In genomic region chr3:136818851-136819783, GRCh38 we compare ENCODE assay signal across 8 cellular contexts. TPM values are rescaled to one million over a fixed set of nuclear protein-coding genes. Genes with fewer than 3 reads are reported as not detected.
DNase-seq lines count a peak whose midpoint lies in the region; ATAC-seq, FAIRE-seq and TF ChIP-seq lines count a peak whose summit lies in the region.

Gene SLC35G2, plus strand, starts transcription at chr3:136819126. Its CDS starts 35,335 bp downstream, at chr3:136854461.

- no peak for TF ChIP-seq EP300 in H1 (IDR thresholded peaks at IDR 0.05; ENCODE audit: borderline replicate concordance in 1 of 2, low read depth in 2 of 2, low read length in 2 of 2)

- H3K4ac ChIP-seq in H1 (replicated peaks; ENCODE audit: insufficient read length, low read depth, low read length), result no peak within 1 kb of the TSS

- 0 out of 2 replicates have a peak, but pooled peaks cover 4% of the 10 kb centered on the region for H3F3A ChIP-seq in GM23338 (replicated peaks; ENCODE audit: low read depth)

- H3K4me1 ChIP-seq in BLaER1 (no peaks in the 10 kb centered on the region), GM23338 (ENCODE audit: insufficient read depth) (peaks cover 7% of the 10 kb centered on the region), H1 (replicated peaks in 1 of 4; ENCODE audit: control insufficient read depth in 3 of 4, insufficient read depth in 4 of 4, low read length in 3 of 4) (peaks cover 0 to 9% (median 4%) of the 10 kb centered on the region in 4 experiments; a peak in 4 of 7 replicates)

- H3K9ac ChIP-seq in BLaER1 (no peak within 1 kb of the TSS), H1 (replicated peaks in 1 of 4; ENCODE audit: extremely low read depth in 1 of 4, low read depth in 3 of 4, low read length in 3 of 4) (peak within 1 kb of the TSS in 3 of 4 experiments; percentile 38 to 49 (median 41); a peak in 6 of 7 replicates)

- no peak within 1 kb of the TSS for H4K91ac ChIP-seq in H1 (replicated peaks; ENCODE audit: insufficient read length, low read length)

- FAIRE-seq in H1 (lab: Jason Lieb, UNC), result no peak

- no peak within 1 kb of the TSS for H3K14ac ChIP-seq in H1 (ENCODE audit: insufficient read length)

- H3K27me3 Mint-ChIP-seq in GM23338 (ENCODE audit: insufficient read depth, low read depth, poor library complexity), result peaks cover 29% of the 10 kb centered on the region
- H3K27me3 Mint-ChIP-seq in activated CD8-positive, alpha-beta T cell treated with anti-CD3 and anti-CD28 coated beads, Interleukin-2, amount 10 ng/mL, durations not matched to agents 7 days and 5 days (ENCODE audit: low read depth), result peaks cover 52% of the 10 kb centered on the region

- H4K5ac ChIP-seq in H1 (ENCODE audit: insufficient read length, low read depth, low read length), result no peak within 1 kb of the TSS

- H3K4me3 Mint-ChIP-seq in GM23338, result peak within 1 kb of the TSS; percentile 89
- H3K4me3 Mint-ChIP-seq in activated CD8-positive, alpha-beta T cell treated with anti-CD3 and anti-CD28 coated beads, Interleukin-2, amount 10 ng/mL, durations not matched to agents 7 days and 5 days, result peak within 1 kb of the TSS; percentile 73

- H3K56ac ChIP-seq in H1 (replicated peaks; ENCODE audit: insufficient read length, low read depth, low read length), result peak within 1 kb of the TSS; percentile 46

- H3K23me2 ChIP-seq in H1 (ENCODE audit: low read depth, low read length), result peaks cover 11% of the 10 kb centered on the region

- H3K4me3 ChIP-seq in BLaER1 (peak within 1 kb of the TSS; percentile 54), GM23338 (peak within 1 kb of the TSS; percentile 90), H1 (ENCODE audit: extremely low read depth in 1 of 4, insufficient read depth in 2 of 4, low read depth in 3 of 4, low read length in 4 of 4) (peak within 1 kb of the TSS; percentile 52 to 66 (median 58))

- H2BK120ac ChIP-seq in H1 (replicated peaks; ENCODE audit: low read depth, low read length), result no peak within 1 kb of the TSS

- H2AFZ ChIP-seq in GM23338, result peak within 1 kb of the TSS; percentile 99
- H2AFZ ChIP-seq in H1 (ENCODE audit: low read length), result peak within 1 kb of the TSS; percentile 86

- peak within 1 kb of the TSS; percentile 62; the same call in 1 of the 2 replicates for H4K8ac ChIP-seq in H1 (ENCODE audit: extremely low read depth, insufficient read depth, low read length)

- H3K4me2 ChIP-seq in BLaER1, result peak within 1 kb of the TSS; percentile 45
- H3K4me2 ChIP-seq in GM23338, result peak within 1 kb of the TSS; percentile 86
- H3K4me2 ChIP-seq in H1 (ENCODE audit: insufficient read depth in 1 of 2, low read depth in 2 of 2, low read length in 2 of 2), result peak within 1 kb of the TSS; percentile 96 to 99

- H3K27ac ChIP-seq in BLaER1, result no peak within 1 kb of the TSS
- no peak within 1 kb of the TSS for H3K27ac ChIP-seq in GM23338 (ENCODE audit: low read depth)
- no peak within 1 kb of the TSS for H3K27ac ChIP-seq in H1 (ENCODE audit: low read depth, low read length)

- peaks cover 2% of the 10 kb centered on the region; the same call in 1 of the 2 replicates for H3K79me1 ChIP-seq in H1 (ENCODE audit: low read depth, low read length)

- peaks cover 16% of the 10 kb centered on the region for H3K36me3 Mint-ChIP-seq in GM23338 (ENCODE audit: low read depth)
- no peaks in the 10 kb centered on the region for H3K36me3 Mint-ChIP-seq in activated CD8-positive, alpha-beta T cell treated with anti-CD3 and anti-CD28 coated beads, Interleukin-2, amount 10 ng/mL, durations not matched to agents 7 days and 5 days (ENCODE audit: low read depth)

- H3K9me3 Mint-ChIP-seq in GM23338, result peaks cover 16% of the 10 kb centered on the region
- H3K9me3 Mint-ChIP-seq in activated CD8-positive, alpha-beta T cell treated with anti-CD3 and anti-CD28 coated beads, Interleukin-2, amount 10 ng/mL, durations not matched to agents 7 days and 5 days (ENCODE audit: insufficient read depth), result peaks cover 4% of the 10 kb centered on the region

- H3K27me3 ChIP-seq in BLaER1 (peaks cover 40% of the 10 kb centered on the region), GM23338 (ENCODE audit: insufficient read depth) (peaks cover 26% of the 10 kb centered on the region), H1 (replicated peaks in 1 of 4; ENCODE audit: control insufficient read depth in 3 of 4, extremely low read depth in 1 of 4, insufficient read depth in 3 of 4, low read length in 3 of 4) (peaks cover 0 to 9% (median 5%) of the 10 kb centered on the region in 4 experiments; a peak in 6 of 7 replicates)

- TF ChIP-seq RAD21 in H1 (IDR thresholded peaks at IDR 0.05 in 1 of 2, conservative IDR thresholded peaks at IDR 0.05 in 1 of 2; ENCODE audit: low read depth in 2 of 2, low read length in 2 of 2), result no peak

- H3K23ac ChIP-seq in H1 (ENCODE audit: insufficient read length), result no peak within 1 kb of the TSS

- peak; percentile 85 for ATAC-seq in GM23338
- peak; percentile 73 for ATAC-seq in activated CD8-positive, alpha-beta T cell treated with anti-CD3 and anti-CD28 coated beads, Interleukin-2, amount 10 ng/mL, durations not matched to agents 7 days and 5 days

- H3K9me3 ChIP-seq in BLaER1 (peaks cover 44% of the 10 kb centered on the region), H1 (ENCODE audit: insufficient read depth in 2 of 2, low read depth in 1 of 2, low read length in 1 of 2) (no peaks in the 10 kb centered on the region)

- H2AK5ac ChIP-seq in H1 (ENCODE audit: low read depth, low read length), result no peak within 1 kb of the TSS

- H3K18ac ChIP-seq in H1 (ENCODE audit: extremely low read depth, low read length), result peak within 1 kb of the TSS; percentile 1

- H4K20me1 ChIP-seq in BLaER1 (no peaks in the 10 kb centered on the region), GM23338 (replicated peaks; ENCODE audit: insufficient read depth) (peaks cover 16% of the 10 kb centered on the region; the same call in 1 of the 2 replicates), H1 (replicated peaks in 1 of 2; ENCODE audit: control insufficient read depth in 1 of 2, insufficient read depth in 2 of 2, low read length in 2 of 2) (peaks cover 0 to 7% of the 10 kb centered on the region in 2 experiments)

- TF ChIP-seq CTCF in GM23338 (conservative IDR thresholded peaks at IDR 0.05; ENCODE audit: low read depth in 2 of 2), result no peak
- TF ChIP-seq CTCF in H1 (IDR thresholded peaks at IDR 0.05; ENCODE audit: control extremely low read depth in 1 of 3, insufficient read depth in 1 of 3, low read depth in 1 of 3, low read length in 3 of 3), result no peak

- H2BK15ac ChIP-seq in H1 (ENCODE audit: low read length), result no peak within 1 kb of the TSS; the same call in 1 of the 2 replicates

- DNase-seq in GM23338 (ENCODE audit: low spot score) (peak; percentile 86), NCI-H2227 (lab: John Stamatoyannopoulos, UW; ENCODE audit: unreplicated experiment) (peak; percentile 89), H1 (ENCODE audit: low read depth in 1 of 2, low spot score in 2 of 2) (peak in 1 of 2 experiments; percentile 83), lung microvascular endothelial cell (ENCODE audit: low read depth in 2 of 2) (peak; percentile 81 to 85), NK-92 (lab: John Stamatoyannopoulos, UW; ENCODE audit: unreplicated experiment) (no peak)
- DNase-seq in activated CD8-positive, alpha-beta T cell treated with anti-CD3 and anti-CD28 coated beads, Interleukin-2, amount 10 ng/mL, durations not matched to agents 7 days and 5 days, result peak; percentile 46
- peak; percentile 65 for DNase-seq in stimulated activated CD8-positive, alpha-beta memory T cell treated with anti-CD3 and anti-CD28 coated beads, Interleukin-4, amount 100 ng/mL, for 48 hours

- 2% methylated on average over 58 of the region's 81 CpGs; no CpG with 5 or more reads in 1 of the 2 experiments for WGBS in H1 (ENCODE audit: extremely low coverage in 1 of 2, insufficient coverage in 1 of 2, insufficient read length in 1 of 2, insufficient replicate concordance in 2 of 2, low coverage in 1 of 2, low lambda C conversion rate in 2 of 2, missing lambda C conversion rate in 1 of 2), 2 experiments

- no peak; a peak in 1 of 3 replicates for TF ChIP-seq POLR2A in H1 (IDR thresholded peaks at IDR 0.05; ENCODE audit: control extremely low read depth in 1 of 2, low read depth in 2 of 2, low read length in 2 of 2)

- H3K36me3 ChIP-seq in BLaER1 (0 out of 2 replicates have a peak, but pooled peaks cover 6% of the 10 kb centered on the region), GM23338 (ENCODE audit: insufficient read depth) (no peaks in the 10 kb centered on the region), H1 (ENCODE audit: control insufficient read depth in 2 of 4, insufficient read depth in 4 of 4, low read length in 3 of 4) (no peaks in the 10 kb centered on the region)

- CTCF ChIA-PET in activated CD8-positive, alpha-beta T cell treated with anti-CD3 and anti-CD28 coated beads, Interleukin-2, amount 10 ng/mL, durations not matched to agents 7 days and 5 days (lab: Charles Lee), result interaction anchor here (0.8 to 1.7 kb wide), 2 partner anchors 67 to 195 kb away, joined by 4 read pairs; partner anchors contain the start of gene STAG1
- CTCF ChIA-PET in H1 (lab: Charles Lee; ENCODE audit: partially characterized antibody), result no interaction called here

- no peak within 1 kb of the TSS for H2BK20ac ChIP-seq in H1 (ENCODE audit: low read length)

- H3K79me2 ChIP-seq in GM23338 (replicated peaks; ENCODE audit: insufficient read depth), result peaks cover 31% of the 10 kb centered on the region
- peaks cover 0 to 16% of the 10 kb centered on the region in 2 experiments; a peak in 2 of 4 replicates for H3K79me2 ChIP-seq in H1 (ENCODE audit: control insufficient read depth in 1 of 2, insufficient read depth in 2 of 2, low read length in 2 of 2)

- no peak within 1 kb of the TSS; the same call in 1 of the 2 replicates for H3K27ac Mint-ChIP-seq in GM23338
- H3K27ac Mint-ChIP-seq in activated CD8-positive, alpha-beta T cell treated with anti-CD3 and anti-CD28 coated beads, Interleukin-2, amount 10 ng/mL, durations not matched to agents 7 days and 5 days, result peak within 1 kb of the TSS; percentile 16

- peak within 1 kb of the TSS; percentile 61; the same call in 1 of the 2 replicates for H2BK12ac ChIP-seq in H1 (ENCODE audit: low read depth, low read length)

- H3K4me1 Mint-ChIP-seq in GM23338, result peaks cover 18% of the 10 kb centered on the region
- H3K4me1 Mint-ChIP-seq in activated CD8-positive, alpha-beta T cell treated with anti-CD3 and anti-CD28 coated beads, Interleukin-2, amount 10 ng/mL, durations not matched to agents 7 days and 5 days (ENCODE audit: low read depth), result peaks cover 22% of the 10 kb centered on the region

- POLR2A ChIA-PET in activated CD8-positive, alpha-beta T cell treated with anti-CD3 and anti-CD28 coated beads, Interleukin-2, amount 10 ng/mL, durations not matched to agents 7 days and 5 days (lab: Charles Lee), result interaction anchor here (1.2 to 1.8 kb wide), 2 partner anchors 43 kb away, joined by 4 to 5 read pairs; partner anchors contain the start of gene NCK1
- POLR2A ChIA-PET in H1 (lab: Charles Lee; ENCODE audit: partially characterized antibody), result interaction anchor here (0.7 to 1.7 kb wide), 4 partner anchors 12 to 67 kb away, joined by 3 to 6 read pairs (median 4); partner anchors contain the start of genes NCK1 and STAG1

- H3K9me2 ChIP-seq in GM23338 (ENCODE audit: insufficient read depth), result no peaks in the 10 kb centered on the region

- no peak within 1 kb of the TSS; the same call in 1 of the 2 replicates for H2BK5ac ChIP-seq in H1 (ENCODE audit: low read depth, low read length)

RNA-seq across cellular contexts. Expression of gene SLC35G2, which starts in this region (rescaled TPM):
- total RNA-seq in GM23338 (2014; rRNA removed; shearing (Covaris generic)), result 3.3 and 8.8 TPM in 2 replicates
- polyA plus RNA-seq in GM23338 (2016; fragmentation: Nextera tagmentation; extraction: Ambion mirVana), result 6.0 and 6.8 TPM in 2 replicates
- total RNA-seq in activated CD8-positive, alpha-beta T cell treated with anti-CD3 and anti-CD28 coated beads, Interleukin-2, amount 10 ng/mL, durations not matched to agents 7 days and 5 days, result under 1 TPM in 1 of 2 experiments, not detected in 1; 0.16 TPM
- total RNA-seq in H1 (2021; fragmentation: NEBNext Ultra II Directional; extraction: Animal tissue kit (Norgen Biotek cat#: 25700)), result 4.7 and 5.2 TPM in 2 replicates
- 2.4 and 6.4 TPM in 2 replicates for polyA plus RNA-seq in H1 (2011; rRNA removed)
- 3.2 TPM for polyA plus RNA-seq in H1 (2011; cell fraction: cytosol; rRNA removed)
- 2.0 TPM for polyA plus RNA-seq in H1 (2011; cell fraction: nucleus; rRNA removed)
- polyA plus RNA-seq in H1 (2012, experiment 1 of 2), result 3.6 to 4.2 TPM (median 3.7 TPM) in 4 replicates
- polyA plus RNA-seq in H1 (2012, experiment 2 of 2), result 1.8 TPM
- 5.2 TPM for polyA plus RNA-seq in H1 (2013, experiment 1 of 2)
- 5.7 TPM for polyA plus RNA-seq in H1 (2013, experiment 2 of 2)
- polyA minus RNA-seq in H1 (2011; rRNA and poly(A)+ RNA removed), result 5.3 and 5.7 TPM in 2 replicates
- 4.6 TPM for polyA minus RNA-seq in H1 (2011; cell fraction: cytosol; rRNA and poly(A)+ RNA removed)
- polyA minus RNA-seq in H1 (2011; cell fraction: nucleus; rRNA and poly(A)+ RNA removed), result 7.0 TPM
- total RNA-seq in lung microvascular endothelial cell, result 14.6 and 24.2 TPM in 2 replicates

Comparison
In these comparisons a context has a peak if more than half of its experiments do, and no peak if none do; other contexts are left out.
1. Peak in DNase-seq and ATAC-seq in activated CD8-positive, alpha-beta T cell treated with anti-CD3 and anti-CD28 coated beads, Interleukin-2, amount 10 ng/mL, durations not matched to agents 7 days and 5 days; RNA of the gene not detected or under 1 TPM.
2. H3K4me2 ChIP-seq: peak in every context shown above with its lines; median percentile 98 in H1; 86 in GM23338; 45 in BLaER1.